23 cellular contexts compared by ENCODE assay signal in the genomic region with DNA sequence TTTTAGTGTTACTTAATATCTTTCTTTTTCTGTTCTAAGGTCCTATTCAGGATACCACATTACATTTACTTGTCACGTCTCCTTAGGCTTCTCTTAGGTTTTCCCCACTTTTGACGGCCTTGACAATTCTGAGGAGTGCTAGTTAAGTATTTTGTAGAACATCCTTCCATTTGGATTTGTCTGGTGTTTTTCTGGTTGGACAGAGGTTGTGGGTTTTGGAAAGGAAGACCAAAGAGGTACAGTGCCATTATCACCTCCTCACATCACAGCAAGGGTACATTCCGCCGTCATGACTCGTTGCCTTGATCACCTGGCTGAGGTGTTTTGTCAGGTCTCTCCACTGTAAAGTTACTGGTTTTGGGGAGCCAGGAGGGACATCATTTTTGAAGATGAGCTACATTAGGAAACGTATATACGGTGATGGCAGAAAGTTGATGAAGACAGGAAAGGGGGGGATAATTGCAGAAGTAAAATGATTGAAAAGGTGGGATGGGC.
"Had no signal": no experiment of that assay in that cellular context is flagged by ENCODE, and none has a peak within 500 bp of the region (broad histone marks: within the 10 kb centered on the region; RNA-seq: fewer than 3 reads in every experiment).

No MANE protein-coding gene starts in this region.

- H3K27ac ChIP-seq: ascending aorta, body of pancreas, Peyer's patch, RWPE1, SJSA1 had no signal

- H3K27me3 ChIP-seq: ascending aorta, body of pancreas, Peyer's patch, SJSA1 had no signal

- H3K4me1 ChIP-seq: body of pancreas, Peyer's patch, SJSA1 had no signal

- DNase-seq: activated CD4-positive, alpha-beta T cell treated with anti-CD3 and anti-CD28 coated beads for 4 hours; activated effector memory CD4-positive, alpha-beta T cell treated with anti-CD3 and anti-CD28 coated beads, Interleukin-2, amount 50 U/mL, for 16 hours; activated naive CD4-positive, alpha-beta T cell treated with Interleukin-2 at 50 U/mL for 16 hours; activated naive CD8-positive, alpha-beta T cell treated with anti-CD3 and anti-CD28 coated beads, Interleukin-2, amount 50 U/mL, for 24 hours; activated T-cell treated with anti-CD3 and anti-CD28 coated beads, Interleukin-2, amount 50 U/mL, for 4 hours; amniotic stem cell; body of pancreas; KG1; NCI-H1092; NCI-H1436; NCI-H1694 treated with DMSO at 0.1 percent for 48 hours; NCI-H2029 treated with DMSO at 0.1 percent for 48 hours; NCI-H345; NCI-H510A; NCI-H526 treated with DMSO at 0.1 percent for 48 hours; NCI-H82; Peyer's patch; Right ventricle myocardium superior had no signal

- H3K36me3 ChIP-seq: SJSA1 had no signal

- H3K9me3 ChIP-seq: ascending aorta, body of pancreas, Peyer's patch, SJSA1 had no signal

- ATAC-seq: activated CD4-positive, CD25-positive, alpha-beta regulatory T cell treated with anti-CD3 and anti-CD28 coated beads, Interleukin-2, amount 50 U/mL, for 24 hours; activated naive CD4-positive, alpha-beta T cell treated with anti-CD3 and anti-CD28 coated beads, Interleukin-2, amount 50 U/mL, for 72 hours; activated naive CD8-positive, alpha-beta T cell treated with anti-CD3 and anti-CD28 coated beads, Interleukin-2, amount 50 U/mL, for 24 hours; activated T-cell treated with anti-CD3 and anti-CD28 coated beads, Interleukin-2, amount 50 U/mL, for 4 hours; body of pancreas had no signal

- H3K4me3 ChIP-seq: ascending aorta, body of pancreas, Peyer's patch, SJSA1 had no signal
